ENCODE assay signal across 15 cellular contexts in genomic region chrX:23749576-23749975, GRCh38. TPM values are rescaled to one million over a fixed set of nuclear protein-coding genes. Genes with fewer than 3 reads are reported as not detected.
DNase-seq lines count a peak whose midpoint lies in the region; ATAC-seq and TF ChIP-seq lines count a peak whose summit lies in the region.
"Had no signal": no experiment of that assay in that cellular context is flagged by ENCODE, and none has a peak within 500 bp of the region (broad histone marks: within the 10 kb centered on the region; RNA-seq: fewer than 3 reads in every experiment).

No MANE protein-coding gene starts in this region.

- peak overlapping the region; percentile 38; the same call in 1 of the 2 replicates for H3K27ac Mint-ChIP-seq in WTC11
- H3K27ac Mint-ChIP-seq in stimulated activated effector memory CD8-positive, alpha-beta T cell treated with anti-CD3 and anti-CD28 coated beads, Interleukin-12 subunit alpha, Interleukin-12 subunit beta, amount 100 ng/mL, for 72 hours, result peak overlapping the region; percentile 34
- H3K27ac Mint-ChIP-seq: CD8-positive, alpha-beta T cell; HFFc6 had no signal

- ATAC-seq in WTC11 (no peak), HG02798 (IDR thresholded peaks at IDR 0.05; ENCODE audit: poor library complexity, unreplicated experiment) (no peak), HG02840 (IDR thresholded peaks at IDR 0.05; ENCODE audit: low FRiP score, unreplicated experiment) (no peak), HG02759 (IDR thresholded peaks at IDR 0.05; ENCODE audit: unreplicated experiment) (no peak)
- ATAC-seq in stimulated activated effector memory CD8-positive, alpha-beta T cell treated with anti-CD3 and anti-CD28 coated beads, Interleukin-12 subunit alpha, Interleukin-12 subunit beta, amount 100 ng/mL, for 72 hours, result no peak
- ATAC-seq: CD8-positive, alpha-beta T cell had no signal

- H3K4me3 Mint-ChIP-seq in WTC11, result no peak overlapping the region
- H3K4me3 Mint-ChIP-seq in stimulated activated effector memory CD8-positive, alpha-beta T cell treated with anti-CD3 and anti-CD28 coated beads, Interleukin-12 subunit alpha, Interleukin-12 subunit beta, amount 100 ng/mL, for 72 hours, result no peak overlapping the region
- H3K4me3 Mint-ChIP-seq: CD8-positive, alpha-beta T cell; HFFc6 had no signal

- TF ChIP-seq CTCF in WTC11 (IDR thresholded peaks at IDR 0.05), result no peak

- CTCF ChIA-PET in WTC11 (lab: Charles Lee), result interaction anchor here (1.4 kb wide), 1 partner anchor 152 kb away, joined by 3 read pairs; no protein-coding TSS in a partner anchor

- POLR2A ChIA-PET in WTC11 (lab: Charles Lee), result no interaction called here

- H3K9me3 Mint-ChIP-seq in WTC11, result no peaks in the 10 kb centered on the region
- H3K9me3 Mint-ChIP-seq in stimulated activated effector memory CD8-positive, alpha-beta T cell treated with anti-CD3 and anti-CD28 coated beads, Interleukin-12 subunit alpha, Interleukin-12 subunit beta, amount 100 ng/mL, for 72 hours, result no peaks in the 10 kb centered on the region
- H3K9me3 Mint-ChIP-seq: CD8-positive, alpha-beta T cell; HFFc6 had no signal

- H3K4me1 Mint-ChIP-seq in WTC11, result no peaks in the 10 kb centered on the region
- H3K4me1 Mint-ChIP-seq in stimulated activated effector memory CD8-positive, alpha-beta T cell treated with anti-CD3 and anti-CD28 coated beads, Interleukin-12 subunit alpha, Interleukin-12 subunit beta, amount 100 ng/mL, for 72 hours, result peaks cover 12% of the 10 kb centered on the region

- peak; percentile 3 for DNase-seq in GM04503 (ENCODE audit: low read depth)
- DNase-seq in WTC11 (ENCODE audit: low spot score), result no peak
- DNase-seq in left kidney (ENCODE audit: low read depth, low spot score), result peak; percentile 39
- no peak for DNase-seq in stimulated activated effector memory CD8-positive, alpha-beta T cell treated with anti-CD3 and anti-CD28 coated beads, Interleukin-12 subunit alpha, Interleukin-12 subunit beta, amount 100 ng/mL, for 72 hours (ENCODE audit: low spot score in 2 of 2)
- DNase-seq: BE2C; CD8-positive, alpha-beta T cell; COR-L47; DMS153; DMS79 treated with DMSO at 0.1 percent for 48 hours; GF-D8; HCEC 1CT; HFFc6 had no signal

- no peaks in the 10 kb centered on the region for H3K27me3 Mint-ChIP-seq in WTC11 (ENCODE audit: low read depth)

- H3K36me3 Mint-ChIP-seq in WTC11, result no peaks in the 10 kb centered on the region
- no peaks in the 10 kb centered on the region for H3K36me3 Mint-ChIP-seq in stimulated activated effector memory CD8-positive, alpha-beta T cell treated with anti-CD3 and anti-CD28 coated beads, Interleukin-12 subunit alpha, Interleukin-12 subunit beta, amount 100 ng/mL, for 72 hours
- H3K36me3 Mint-ChIP-seq: CD8-positive, alpha-beta T cell had no signal

TF ChIP-seq in WTC11, 78 proteins besides CTCF, POLR2A, EP300 and RAD21:
- TF ChIP-seq E2F1 (CRISPR knock-in tag; IDR thresholded peaks at IDR 0.05) (no peak), ZMAT4 (CRISPR knock-in tag; IDR thresholded peaks at IDR 0.05) (no peak), NFYB (CRISPR knock-in tag; conservative IDR thresholded peaks at IDR 0.05; ENCODE audit: low read depth) (no peak), ETV6 (CRISPR knock-in tag; IDR thresholded peaks at IDR 0.05) (no peak), IRF1 (CRISPR knock-in tag; IDR thresholded peaks at IDR 0.05) (no peak), AFF4 (CRISPR knock-in tag; IDR thresholded peaks at IDR 0.05; ENCODE audit: borderline replicate concordance) (no peak)
TF ChIP-seq in WTC11: peak in this region for 0.

RNA-seq across cellular contexts. Expression of gene ACOT9, which starts 6.5 kb away (rescaled TPM):
- 27.6 to 32.6 TPM (median 29.3 TPM) in 3 replicates for total RNA-seq in WTC11 (2021)

RNA-seq across cellular contexts. Expression of gene SAT1, which starts 33.4 kb away (rescaled TPM):
- 52.6 to 70.7 TPM (median 55.8 TPM) in 3 replicates for total RNA-seq in WTC11 (2021)

Comparison
In these comparisons a context has a peak if more than half of its experiments do, and no peak if none do; other contexts are left out.
1. DNase-seq: peak in GM04503 (single experiment) and left kidney (single experiment); none in WTC11 (single experiment) and stimulated activated effector memory CD8-positive, alpha-beta T cell treated with anti-CD3 and anti-CD28 coated beads, Interleukin-12 subunit alpha, Interleukin-12 subunit beta, amount 100 ng/mL, for 72 hours (0 of 2).